ENCODE assay signal across 31 cellular contexts in genomic region chr15:69585937-69586336, GRCh38.
"Had no signal": no experiment of that assay in that cellular context is flagged by ENCODE, and none has a peak within 500 bp of the region (broad histone marks: within the 10 kb centered on the region; RNA-seq: fewer than 3 reads in every experiment).

No MANE protein-coding gene starts in this region.

- H3K4me1 ChIP-seq: esophagus muscularis mucosa, foreskin keratinocyte, prostate gland, suprapubic skin, uterus had no signal

- H3K9me3 ChIP-seq: esophagus muscularis mucosa, heart left ventricle, neutrophil, ovary, prostate gland, stomach, suprapubic skin, tibial nerve, uterus had no signal

- H3K27ac Mint-ChIP-seq: activated CD4-positive, alpha-beta memory T cell treated with anti-CD3 and anti-CD28 coated beads for 36 hours; activated CD4-positive, alpha-beta T cell treated with anti-CD3 and anti-CD28 coated beads, Interleukin-2, amount 10 ng/mL, durations not matched to agents 24 days and 14 days; activated T-cell treated with anti-CD3 and anti-CD28 coated beads, Interleukin-2, amount 50 U/mL, for 24 hours; dendritic cell treated with granulocyte-macrophage colony-stimulating factor and Interleukin-4, amounts not matched to agents 40 ng/mL and 50 ng/mL, for 4 days; T-helper 1 cell treated with Interleukin-12 subunit alpha and Interleukin-12 subunit beta and Interleukin-4 antibody, amounts not matched to agents 30 μg/mL and 1 μg/mL, for 36 hours had no signal

- H3K27me3 Mint-ChIP-seq: activated CD4-positive, alpha-beta memory T cell treated with anti-CD3 and anti-CD28 coated beads for 36 hours; activated T-cell treated with anti-CD3 and anti-CD28 coated beads, Interleukin-2, amount 50 U/mL, for 24 hours; central memory CD8-positive, alpha-beta T cell had no signal

- DNase-seq: activated CD4-positive, alpha-beta memory T cell treated with anti-CD3 and anti-CD28 coated beads for 36 hours; activated CD4-positive, alpha-beta T cell treated with anti-CD3 and anti-CD28 coated beads, Interleukin-2, amount 10 ng/mL, durations not matched to agents 24 days and 14 days; activated CD4-positive, CD25-positive, alpha-beta regulatory T cell treated with anti-CD3 and anti-CD28 coated beads, Interleukin-2, amount 50 U/mL, for 72 hours; activated CD8-positive, alpha-beta memory T cell treated with anti-CD3 and anti-CD28 coated beads, Interleukin-2, amount 50 U/mL, for 48 hours; activated gamma-delta T cell treated with Interleukin-2 at 50 U/mL for 16 hours; activated naive CD4-positive, alpha-beta T cell treated with anti-CD3 and anti-CD28 coated beads, Interleukin-2, amount 50 U/mL, for 16 hours; activated T-cell treated with anti-CD3 and anti-CD28 coated beads, Interleukin-2, amount 50 U/mL, for 24 hours; amygdala; foreskin keratinocyte; heart left ventricle; hypothalamus; left ventricle myocardium superior; ovary; retina; stimulated activated CD4-positive, alpha-beta T cell treated with anti-CD3 and anti-CD28 coated beads, Interleukin-12 subunit alpha, Interleukin-12 subunit beta, amount 100 ng/mL, for 4 hours; stimulated activated CD4-positive, alpha-beta T cell treated with anti-CD3 and anti-CD28 coated beads, Interleukin-4, amount 100 ng/mL, for 1 hour; stomach; T1000; uterus; WERI-Rb-1 had no signal

- H3K27me3 ChIP-seq: esophagus muscularis mucosa, heart left ventricle, ovary, stomach, suprapubic skin, tibial nerve, uterus had no signal

- H3K36me3 ChIP-seq: esophagus muscularis mucosa, heart left ventricle, neutrophil, ovary, prostate gland, stomach, suprapubic skin, tibial nerve, uterus, WERI-Rb-1 had no signal

- H3K36me3 Mint-ChIP-seq: activated CD4-positive, alpha-beta memory T cell treated with anti-CD3 and anti-CD28 coated beads for 36 hours had no signal

- H3K9me3 Mint-ChIP-seq: activated CD4-positive, alpha-beta memory T cell treated with anti-CD3 and anti-CD28 coated beads for 36 hours; activated T-cell treated with anti-CD3 and anti-CD28 coated beads, Interleukin-2, amount 50 U/mL, for 24 hours; central memory CD8-positive, alpha-beta T cell; dendritic cell treated with granulocyte-macrophage colony-stimulating factor and Interleukin-4, amounts not matched to agents 40 ng/mL and 50 ng/mL, for 4 days; nephron; T-helper 1 cell treated with Interleukin-12 subunit alpha and Interleukin-12 subunit beta and Interleukin-4 antibody, amounts not matched to agents 30 μg/mL and 1 μg/mL, for 36 hours had no signal

- ATAC-seq: foreskin keratinocyte, heart left ventricle, left ventricle myocardium superior, sciatic nerve had no signal

- H3K4me3 Mint-ChIP-seq: activated CD4-positive, alpha-beta memory T cell treated with anti-CD3 and anti-CD28 coated beads for 36 hours; activated CD4-positive, alpha-beta T cell treated with anti-CD3 and anti-CD28 coated beads, Interleukin-2, amount 10 ng/mL, durations not matched to agents 24 days and 14 days; activated T-cell treated with anti-CD3 and anti-CD28 coated beads, Interleukin-2, amount 50 U/mL, for 24 hours; central memory CD8-positive, alpha-beta T cell; dendritic cell treated with granulocyte-macrophage colony-stimulating factor and Interleukin-4, amounts not matched to agents 40 ng/mL and 50 ng/mL, for 4 days; nephron; T-helper 1 cell treated with Interleukin-12 subunit alpha and Interleukin-12 subunit beta and Interleukin-4 antibody, amounts not matched to agents 30 μg/mL and 1 μg/mL, for 36 hours had no signal

- H3K4me3 ChIP-seq: esophagus muscularis mucosa, heart left ventricle, ovary, prostate gland, skin epidermis, stomach, suprapubic skin, tibial nerve, uterus had no signal

- H3K27ac ChIP-seq: esophagus muscularis mucosa, foreskin keratinocyte, heart left ventricle, neutrophil, ovary, prostate gland, skin epidermis, stomach, suprapubic skin, tibial nerve, uterus, WERI-Rb-1 had no signal
